ENCODE assay signal across 1 cellular context in genomic region chr3:114336857-114337256, GRCh38.
TF ChIP-seq lines count a peak whose summit lies in the region.

No MANE protein-coding gene starts in this region.

TF ChIP-seq in K562, 482 proteins besides CTCF, POLR2A, EP300 and RAD21:
- TF ChIP-seq, protein P1, sequence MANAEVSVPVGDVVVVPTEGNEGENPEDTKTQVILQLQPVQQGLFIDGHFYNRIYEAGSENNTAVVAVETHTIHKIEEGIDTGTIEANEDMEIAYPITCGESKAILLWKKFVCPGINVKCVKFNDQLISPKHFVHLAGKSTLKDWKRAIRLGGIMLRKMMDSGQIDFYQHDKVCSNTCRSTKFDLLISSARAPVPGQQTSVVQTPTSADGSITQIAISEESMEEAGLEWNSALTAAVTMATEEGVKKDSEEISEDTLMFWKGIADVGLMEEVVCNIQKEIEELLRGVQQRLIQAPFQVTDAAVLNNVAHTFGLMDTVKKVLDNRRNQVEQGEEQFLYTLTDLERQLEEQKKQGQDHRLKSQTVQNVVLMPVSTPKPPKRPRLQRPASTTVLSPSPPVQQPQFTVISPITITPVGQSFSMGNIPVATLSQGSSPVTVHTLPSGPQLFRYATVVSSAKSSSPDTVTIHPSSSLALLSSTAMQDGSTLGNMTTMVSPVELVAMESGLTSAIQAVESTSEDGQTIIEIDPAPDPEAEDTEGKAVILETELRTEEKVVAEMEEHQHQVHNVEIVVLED (CRISPR knock-in tag; IDR thresholded peaks at IDR 0.05) = no peak
- TF ChIP-seq CEBPG (CRISPR knock-in tag; IDR thresholded peaks at IDR 0.05) = no peak
- TF ChIP-seq CEBPG (tag; conservative IDR thresholded peaks at IDR 0.05 in 1 of 2, IDR thresholded peaks at IDR 0.05 in 1 of 2) = peak in 1 of 2 experiments; percentile 66; a peak in 2 of 4 replicates
- no peak for TF ChIP-seq HDAC2 (IDR thresholded peaks at IDR 0.05)
- 0 out of 2 replicates have a peak, but pooled peaks have one; percentile 8 for TF ChIP-seq CEBPB (tag; IDR thresholded peaks at IDR 0.05)
- no peak for TF ChIP-seq BHLHE40 (IDR thresholded peaks at IDR 0.05; ENCODE audit: low read length)
- no peak for TF ChIP-seq NR2C2 (CRISPR knock-in tag; IDR thresholded peaks at IDR 0.05)
- no peak for TF ChIP-seq NR2C2 (tag; IDR thresholded peaks at IDR 0.05)
